1 cellular context compared by ENCODE assay signal in the genomic region with DNA sequence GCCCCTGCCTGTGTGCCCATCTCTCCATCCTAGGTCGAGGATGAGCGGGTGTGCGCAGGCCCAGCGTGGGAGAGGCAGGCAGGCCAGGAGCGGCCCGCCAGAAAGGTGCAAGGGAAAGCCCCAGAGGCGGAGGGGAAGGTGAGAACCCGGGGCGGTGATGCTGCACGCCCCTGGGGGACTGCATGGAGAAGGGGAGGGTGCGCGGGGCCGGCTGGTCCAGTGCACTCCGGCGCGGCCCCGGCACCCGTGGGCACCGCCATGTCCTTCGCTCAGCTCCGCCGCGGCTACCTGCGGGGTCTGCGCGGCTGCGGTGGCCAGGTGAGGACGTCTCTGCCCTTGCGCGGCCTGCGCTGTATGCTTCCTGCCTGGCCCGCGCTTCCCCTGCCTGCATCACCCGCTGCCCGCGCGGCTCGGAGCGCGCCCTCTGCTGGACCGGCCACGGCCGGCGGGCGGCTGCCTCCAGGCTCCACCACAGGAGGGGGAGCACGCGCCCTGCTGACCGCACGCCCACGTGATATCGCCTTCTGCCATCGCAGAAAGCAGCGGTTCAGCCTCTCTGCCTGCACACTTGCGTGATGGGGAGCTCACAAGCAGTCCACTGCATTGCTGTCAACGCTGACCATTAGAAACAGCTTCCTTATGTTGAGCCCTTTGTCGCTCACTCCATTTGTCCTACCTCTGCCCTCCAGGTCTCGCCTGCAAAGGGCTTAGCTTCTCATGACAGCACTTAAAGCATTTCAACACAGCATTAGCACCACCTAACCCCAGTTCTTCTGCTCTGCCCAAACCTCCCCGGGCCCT.
TF ChIP-seq lines count a peak whose summit lies in the region.

No MANE protein-coding gene starts in this region.

TF ChIP-seq in K562, 482 proteins besides CTCF, POLR2A, EP300 and RAD21 (continued from another document and continues in another):
- TF ChIP-seq, protein P1, sequence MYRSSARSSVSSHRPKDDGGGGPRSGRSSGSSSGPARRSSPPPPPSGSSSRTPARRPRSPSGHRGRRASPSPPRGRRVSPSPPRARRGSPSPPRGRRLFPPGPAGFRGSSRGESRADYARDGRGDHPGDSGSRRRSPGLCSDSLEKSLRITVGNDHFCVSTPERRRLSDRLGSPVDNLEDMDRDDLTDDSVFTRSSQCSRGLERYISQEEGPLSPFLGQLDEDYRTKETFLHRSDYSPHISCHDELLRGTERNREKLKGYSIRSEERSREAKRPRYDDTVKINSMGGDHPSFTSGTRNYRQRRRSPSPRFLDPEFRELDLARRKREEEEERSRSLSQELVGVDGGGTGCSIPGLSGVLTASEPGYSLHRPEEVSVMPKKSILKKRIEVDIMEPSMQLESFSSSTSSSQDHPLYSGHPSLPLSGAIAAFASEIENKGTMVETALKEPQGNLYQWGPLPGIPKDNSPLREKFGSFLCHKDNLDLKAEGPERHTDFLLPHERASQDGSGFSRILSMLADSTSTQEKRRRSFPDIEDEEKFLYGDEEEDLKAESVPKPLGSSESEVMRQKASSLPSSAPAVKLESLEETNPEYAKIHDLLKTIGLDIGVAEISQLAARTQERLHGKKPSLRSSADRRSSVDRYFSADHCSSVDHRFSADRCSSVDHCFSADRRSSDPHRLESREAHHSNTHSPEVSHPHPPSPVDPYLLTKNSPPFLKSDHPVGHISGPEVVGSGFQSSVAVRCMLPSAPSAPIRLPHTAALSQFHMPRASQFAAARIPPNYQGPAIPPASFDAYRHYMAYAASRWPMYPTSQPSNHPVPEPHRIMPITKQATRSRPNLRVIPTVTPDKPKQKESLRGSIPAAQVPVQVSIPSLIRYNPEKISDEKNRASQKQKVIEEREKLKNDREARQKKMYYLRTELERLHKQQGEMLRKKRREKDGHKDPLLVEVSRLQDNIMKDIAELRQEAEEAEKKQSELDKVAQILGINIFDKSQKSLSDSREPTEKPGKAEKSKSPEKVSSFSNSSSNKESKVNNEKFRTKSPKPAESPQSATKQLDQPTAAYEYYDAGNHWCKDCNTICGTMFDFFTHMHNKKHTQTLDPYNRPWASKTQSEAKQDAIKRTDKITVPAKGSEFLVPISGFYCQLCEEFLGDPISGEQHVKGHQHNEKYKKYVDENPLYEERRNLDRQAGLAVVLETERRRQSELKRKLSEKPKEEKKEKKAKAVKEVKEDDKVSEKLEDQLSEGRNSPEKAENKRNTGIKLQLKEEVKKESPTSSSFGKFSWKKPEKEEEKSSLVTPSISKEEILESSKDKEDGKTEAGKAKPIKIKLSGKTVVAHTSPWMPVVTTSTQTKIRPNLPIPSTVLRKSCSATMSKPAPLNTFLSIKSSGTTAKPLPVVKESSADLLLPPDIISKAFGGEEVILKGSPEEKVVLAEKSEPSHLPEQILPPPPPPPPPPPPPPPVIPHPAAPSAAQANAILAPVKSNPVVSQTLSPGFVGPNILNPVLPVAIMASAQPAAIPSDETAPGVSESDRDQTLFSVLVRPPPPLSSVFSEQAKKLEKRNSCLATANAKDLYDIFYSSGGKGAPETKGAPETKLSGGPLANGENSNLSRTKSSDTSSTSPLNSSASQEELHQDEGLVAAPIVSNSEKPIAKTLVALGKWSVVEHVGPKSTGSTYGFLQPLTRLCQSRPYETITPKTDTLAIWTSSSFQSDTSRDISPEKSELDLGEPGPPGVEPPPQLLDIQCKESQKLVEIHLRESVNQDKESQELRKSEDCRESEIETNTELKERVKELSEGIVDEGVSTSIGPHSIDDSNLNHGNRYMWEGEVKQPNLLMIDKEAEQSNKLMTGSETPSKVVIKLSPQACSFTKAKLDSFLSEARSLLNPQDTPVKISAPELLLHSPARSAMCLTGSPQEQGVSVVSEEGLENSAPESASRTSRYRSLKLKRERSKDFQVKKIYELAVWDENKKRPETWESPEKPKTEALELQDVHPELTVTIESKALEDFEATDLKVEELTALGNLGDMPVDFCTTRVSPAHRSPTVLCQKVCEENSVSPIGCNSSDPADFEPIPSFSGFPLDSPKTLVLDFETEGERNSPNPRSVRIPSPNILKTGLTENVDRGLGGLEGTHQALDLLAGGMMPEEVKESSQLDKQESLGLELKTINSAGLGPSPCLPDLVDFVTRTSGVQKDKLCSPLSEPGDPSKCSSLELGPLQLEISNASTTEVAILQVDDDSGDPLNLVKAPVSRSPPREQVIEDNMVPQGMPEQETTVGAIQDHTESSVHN (IDR thresholded peaks at IDR 0.05; ENCODE audit: borderline replicate concordance in 1 of 2, low read depth in 1 of 2) = no peak
- TF ChIP-seq IFI16 (CRISPR knock-in tag; IDR thresholded peaks at IDR 0.05) (no peak), HCFC1 (IDR thresholded peaks at IDR 0.05; ENCODE audit: low read depth, low read length) (peak; percentile 59), ZSCAN32 (CRISPR knock-in tag; IDR thresholded peaks at IDR 0.05) (no peak), MYNN (IDR thresholded peaks at IDR 0.05) (peak; percentile 35; the same call in 1 of the 2 replicates), MYNN (CRISPR knock-in tag; IDR thresholded peaks at IDR 0.05) (no peak), ZNF212 (CRISPR knock-in tag; IDR thresholded peaks at IDR 0.05) (no peak), RUNX1 (IDR thresholded peaks at IDR 0.05; ENCODE audit: low read depth) (0 out of 2 replicates have a peak, but pooled peaks have one; percentile 74), ZNF830 (CRISPR knock-in tag; IDR thresholded peaks at IDR 0.05) (no peak), KLF13 (tag; IDR thresholded peaks at IDR 0.05; ENCODE audit: borderline replicate concordance, low read depth) (0 out of 2 replicates have a peak, but pooled peaks have one; percentile 34), RB1 (IDR thresholded peaks at IDR 0.05; ENCODE audit: low read depth) (peak; percentile 99), COPS2 (conservative IDR thresholded peaks at IDR 0.05) (no peak), BRCA1 (IDR thresholded peaks at IDR 0.05) (no peak), BRCA1 (CRISPR knock-in tag; IDR thresholded peaks at IDR 0.05) (no peak), MBD2 (IDR thresholded peaks at IDR 0.05; ENCODE audit: borderline replicate concordance, low read depth) (no peak), HDAC2 (IDR thresholded peaks at IDR 0.05) (0 out of 2 replicates have a peak, but pooled peaks have one; percentile 35), EGR1 (conservative IDR thresholded peaks at IDR 0.05) (peak; percentile 85), HNRNPLL (IDR thresholded peaks at IDR 0.05; ENCODE audit: low read depth, low read length, poor library complexity, severe bottlenecking) (peak; percentile 35), NFYB (IDR thresholded peaks at IDR 0.05; ENCODE audit: extremely low read depth, insufficient read length) (no peak), ZNF384 (IDR thresholded peaks at IDR 0.05; ENCODE audit: low read depth, low read length) (no peak), ZBTB33 (CRISPR knock-in tag; IDR thresholded peaks at IDR 0.05) (no peak), NCOR1 (IDR thresholded peaks at IDR 0.05) (peak; percentile 33; the same call in 1 of the 2 replicates), ZNF239 (CRISPR knock-in tag; IDR thresholded peaks at IDR 0.05) (no peak), GATAD2A (IDR thresholded peaks at IDR 0.05) (no peak), CHAMP1 (IDR thresholded peaks at IDR 0.05) (0 out of 2 replicates have a peak, but pooled peaks have one; percentile 22), ZKSCAN1 (IDR thresholded peaks at IDR 0.05; ENCODE audit: low read depth, low read length) (no peak), TAF1 (IDR thresholded peaks at IDR 0.05; ENCODE audit: control insufficient read depth, extremely low read depth, insufficient read depth, low read length, severe bottlenecking) (no peak), NR2F6 (CRISPR knock-in tag; IDR thresholded peaks at IDR 0.05) (no peak), AFF4 (CRISPR knock-in tag; IDR thresholded peaks at IDR 0.05) (no peak), SP1 (CRISPR knock-in tag; IDR thresholded peaks at IDR 0.05) (no peak)
- TF ChIP-seq, protein P2, sequence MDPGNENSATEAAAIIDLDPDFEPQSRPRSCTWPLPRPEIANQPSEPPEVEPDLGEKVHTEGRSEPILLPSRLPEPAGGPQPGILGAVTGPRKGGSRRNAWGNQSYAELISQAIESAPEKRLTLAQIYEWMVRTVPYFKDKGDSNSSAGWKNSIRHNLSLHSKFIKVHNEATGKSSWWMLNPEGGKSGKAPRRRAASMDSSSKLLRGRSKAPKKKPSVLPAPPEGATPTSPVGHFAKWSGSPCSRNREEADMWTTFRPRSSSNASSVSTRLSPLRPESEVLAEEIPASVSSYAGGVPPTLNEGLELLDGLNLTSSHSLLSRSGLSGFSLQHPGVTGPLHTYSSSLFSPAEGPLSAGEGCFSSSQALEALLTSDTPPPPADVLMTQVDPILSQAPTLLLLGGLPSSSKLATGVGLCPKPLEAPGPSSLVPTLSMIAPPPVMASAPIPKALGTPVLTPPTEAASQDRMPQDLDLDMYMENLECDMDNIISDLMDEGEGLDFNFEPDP (CRISPR knock-in tag; IDR thresholded peaks at IDR 0.05) = no peak
- TF ChIP-seq, protein P3, sequence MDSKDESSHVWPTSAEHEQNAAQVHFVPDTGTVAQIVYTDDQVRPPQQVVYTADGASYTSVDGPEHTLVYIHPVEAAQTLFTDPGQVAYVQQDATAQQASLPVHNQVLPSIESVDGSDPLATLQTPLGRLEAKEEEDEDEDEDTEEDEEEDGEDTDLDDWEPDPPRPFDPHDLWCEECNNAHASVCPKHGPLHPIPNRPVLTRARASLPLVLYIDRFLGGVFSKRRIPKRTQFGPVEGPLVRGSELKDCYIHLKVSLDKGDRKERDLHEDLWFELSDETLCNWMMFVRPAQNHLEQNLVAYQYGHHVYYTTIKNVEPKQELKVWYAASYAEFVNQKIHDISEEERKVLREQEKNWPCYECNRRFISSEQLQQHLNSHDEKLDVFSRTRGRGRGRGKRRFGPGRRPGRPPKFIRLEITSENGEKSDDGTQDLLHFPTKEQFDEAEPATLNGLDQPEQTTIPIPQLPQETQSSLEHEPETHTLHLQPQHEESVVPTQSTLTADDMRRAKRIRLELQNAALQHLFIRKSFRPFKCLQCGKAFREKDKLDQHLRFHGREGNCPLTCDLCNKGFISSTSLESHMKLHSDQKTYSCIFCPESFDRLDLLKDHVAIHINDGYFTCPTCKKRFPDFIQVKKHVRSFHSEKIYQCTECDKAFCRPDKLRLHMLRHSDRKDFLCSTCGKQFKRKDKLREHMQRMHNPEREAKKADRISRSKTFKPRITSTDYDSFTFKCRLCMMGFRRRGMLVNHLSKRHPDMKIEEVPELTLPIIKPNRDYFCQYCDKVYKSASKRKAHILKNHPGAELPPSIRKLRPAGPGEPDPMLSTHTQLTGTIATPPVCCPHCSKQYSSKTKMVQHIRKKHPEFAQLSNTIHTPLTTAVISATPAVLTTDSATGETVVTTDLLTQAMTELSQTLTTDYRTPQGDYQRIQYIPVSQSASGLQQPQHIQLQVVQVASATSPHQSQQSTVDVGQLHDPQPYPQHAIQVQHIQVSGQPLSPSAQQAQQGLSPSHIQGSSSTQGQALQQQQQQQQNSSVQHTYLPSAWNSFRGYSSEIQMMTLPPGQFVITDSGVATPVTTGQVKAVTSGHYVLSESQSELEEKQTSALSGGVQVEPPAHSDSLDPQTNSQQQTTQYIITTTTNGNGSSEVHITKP (IDR thresholded peaks at IDR 0.05; ENCODE audit: partially characterized antibody) = peak; percentile 73
